1 cellular context compared by ENCODE assay signal in genomic region chr11:26228778-26229177, GRCh38.
TF ChIP-seq lines count a peak whose summit lies in the region.

No MANE protein-coding gene starts in this region.

TF ChIP-seq in IMR-90, 13 proteins besides CTCF, POLR2A, EP300 and RAD21:
- TF ChIP-seq CHD1 (IDR thresholded peaks at IDR 0.05; ENCODE audit: low read depth, low read length) = no peak
- TF ChIP-seq SMC3 (IDR thresholded peaks at IDR 0.05; ENCODE audit: low read depth, low read length) = no peak
- TF ChIP-seq MAZ (IDR thresholded peaks at IDR 0.05; ENCODE audit: borderline replicate concordance, low read depth, low read length) = no peak
- no peak for TF ChIP-seq MAFK (IDR thresholded peaks at IDR 0.05; ENCODE audit: low read depth, low read length)
- TF ChIP-seq FOS (IDR thresholded peaks at IDR 0.05; ENCODE audit: low read depth, low read length) = no peak
TF ChIP-seq in IMR-90: peak in this region for 0.
